Comparison of ENCODE assay signal across 13 cellular contexts in genomic region chr9:38020251-38021076, GRCh38. TPM values are rescaled to one million over a fixed set of nuclear protein-coding genes. Genes with fewer than 3 reads are reported as not detected.
DNase-seq lines count a peak whose midpoint lies in the region; ATAC-seq and TF ChIP-seq lines count a peak whose summit lies in the region.
"Had no signal": no experiment of that assay in that cellular context is flagged by ENCODE, and none has a peak within 500 bp of the region (broad histone marks: within the 10 kb centered on the region; RNA-seq: fewer than 3 reads in every experiment).

No MANE protein-coding gene starts in this region.

- H3K27me3 Mint-ChIP-seq in type B pancreatic cell: no peaks in the 10 kb centered on the region

- TF ChIP-seq CTCF in left ventricle myocardium inferior (IDR thresholded peaks at IDR 0.05; ENCODE audit: borderline replicate concordance) (no peak), RWPE2 (IDR thresholded peaks at IDR 0.05; ENCODE audit: poor library complexity, severe bottlenecking) (no peak), type B pancreatic cell (conservative IDR thresholded peaks at IDR 0.05) (no peak)

- H3K36me3 Mint-ChIP-seq in type B pancreatic cell: peaks cover 6% of the 10 kb centered on the region

- peak overlapping the region; percentile 31 for H3K27ac Mint-ChIP-seq in type B pancreatic cell
- H3K27ac Mint-ChIP-seq: activated B cell treated with CpG ODN at 0.5 μM for 24 hours, B cell had no signal

- no peaks in the 10 kb centered on the region for H3K36me3 ChIP-seq in left ventricle myocardium inferior
- peaks cover 8% of the 10 kb centered on the region for H3K36me3 ChIP-seq in RWPE2 (ENCODE audit: low read depth)
- H3K36me3 ChIP-seq: breast epithelium had no signal

- no peaks in the 10 kb centered on the region for H3K9me3 ChIP-seq in left ventricle myocardium inferior (replicated peaks)
- H3K9me3 ChIP-seq in RWPE2 (ENCODE audit: severe bottlenecking): no peaks in the 10 kb centered on the region
- no peaks in the 10 kb centered on the region for H3K9me3 ChIP-seq in right cardiac atrium (ENCODE audit: control insufficient read depth, low read length)
- H3K9me3 ChIP-seq: breast epithelium had no signal

- H3K4me1 Mint-ChIP-seq in type B pancreatic cell (ENCODE audit: unreplicated experiment): peaks cover 83% of the 10 kb centered on the region
- H3K4me1 Mint-ChIP-seq: activated B cell treated with CpG ODN at 0.5 μM for 24 hours, B cell had no signal

- intact Hi-C loops in left ventricle myocardium inferior (cut with micrococcal nuclease): no loop called here
- intact Hi-C loops in left cardiac atrium (cut with DNase I): loop anchor here in 1 of 2 donors (5.0 kb wide), 1 partner anchor 47 kb away; the partner anchor contains the start of gene SHB
- intact Hi-C loops in right cardiac atrium (cut with DNase I): loop anchor here in 1 of 4 donors (5.0 kb wide), 1 partner anchor 47 kb away; the partner anchor contains the start of gene SHB

- H3K9me3 Mint-ChIP-seq in type B pancreatic cell: no peaks in the 10 kb centered on the region
- H3K9me3 Mint-ChIP-seq: activated B cell treated with CpG ODN at 0.5 μM for 24 hours had no signal

- H3K27me3 ChIP-seq in left ventricle myocardium inferior (ENCODE audit: low read depth): no peaks in the 10 kb centered on the region
- no peaks in the 10 kb centered on the region for H3K27me3 ChIP-seq in RWPE2 (ENCODE audit: insufficient read depth, poor library complexity, severe bottlenecking)
- H3K27me3 ChIP-seq in right cardiac atrium (ENCODE audit: control insufficient read depth, insufficient read depth): no peaks in the 10 kb centered on the region
- H3K27me3 ChIP-seq: breast epithelium had no signal

- WGBS in right cardiac atrium: 57% methylated on average over 10 of the region's 10 CpGs

- H3K4me3 ChIP-seq in left ventricle myocardium inferior (no peak overlapping the region), RWPE2 (ENCODE audit: severe bottlenecking) (no peak overlapping the region), right cardiac atrium (ENCODE audit: low read length) (no peak overlapping the region)
- H3K4me3 ChIP-seq: breast epithelium had no signal

- no peak for ATAC-seq in left cardiac atrium
- no peak for ATAC-seq in RWPE2 (ENCODE audit: low read depth)
- ATAC-seq in right cardiac atrium: no peak
- ATAC-seq in GM18517 (IDR thresholded peaks at IDR 0.05; ENCODE audit: unreplicated experiment): no peak
- no peak for ATAC-seq in GM18909 (IDR thresholded peaks at IDR 0.05; ENCODE audit: poor library complexity, unreplicated experiment)

- peak overlapping the region; percentile 74 for H3K27ac ChIP-seq in left ventricle myocardium inferior (replicated peaks)
- peak overlapping the region; percentile 98 for H3K27ac ChIP-seq in RWPE2 (ENCODE audit: poor library complexity, severe bottlenecking)
- H3K27ac ChIP-seq in right cardiac atrium (ENCODE audit: low read length): peak overlapping the region; percentile 12

- no peak overlapping the region for H3K4me3 Mint-ChIP-seq in type B pancreatic cell
- H3K4me3 Mint-ChIP-seq: activated B cell treated with CpG ODN at 0.5 μM for 24 hours, B cell had no signal

- DNase-seq in left ventricle myocardium inferior: no peak
- DNase-seq in left cardiac atrium: no peak
- DNase-seq in RWPE2 (ENCODE audit: low spot score): no peak
- DNase-seq in right cardiac atrium: no peak
- DNase-seq in type B pancreatic cell (ENCODE audit: extremely low spot score, unreplicated experiment): no peak
- DNase-seq in stimulated activated CD8-positive, alpha-beta memory T cell treated with anti-CD3 and anti-CD28 coated beads, Interleukin-4, amount 100 ng/mL, for 48 hours: no peak
- DNase-seq: activated B cell treated with CpG ODN at 0.5 μM for 24 hours; activated T-cell treated with anti-CD3 and anti-CD28 coated beads, Interleukin-2, amount 50 U/mL, for 48 hours; kidney had no signal

- H3K4me1 ChIP-seq in left ventricle myocardium inferior (peaks cover 100% of the 10 kb centered on the region), RWPE2 (ENCODE audit: insufficient read depth, poor library complexity, severe bottlenecking) (peaks cover 78% of the 10 kb centered on the region), right cardiac atrium (ENCODE audit: control insufficient read depth, insufficient read depth, low read length) (peaks cover 37% of the 10 kb centered on the region)

RNA-seq across cellular contexts. Expression of gene SHB, which starts 48.6 kb away (rescaled TPM):
- total RNA-seq in left ventricle myocardium inferior: 19.4 TPM
- 10 to 100 TPM; 20.3 to 34.6 TPM for total RNA-seq in left cardiac atrium
- total RNA-seq in right cardiac atrium: 10 to 100 TPM; 25.7 to 38.9 (median 31.0) TPM
- 14.5 TPM for polyA plus RNA-seq in right cardiac atrium
- 14.4 and 20.0 TPM in 2 replicates for total RNA-seq in type B pancreatic cell (ENCODE audit: low replicate concordance)

Comparison
In these comparisons a context has a peak if more than half of its experiments do, and no peak if none do; other contexts are left out.
1. H3K27ac ChIP-seq: peak in every context shown above with its lines; median percentile 98 in RWPE2; 74 in left ventricle myocardium inferior; 12 in right cardiac atrium.